8 cellular contexts compared by ENCODE assay signal in the genomic region with DNA sequence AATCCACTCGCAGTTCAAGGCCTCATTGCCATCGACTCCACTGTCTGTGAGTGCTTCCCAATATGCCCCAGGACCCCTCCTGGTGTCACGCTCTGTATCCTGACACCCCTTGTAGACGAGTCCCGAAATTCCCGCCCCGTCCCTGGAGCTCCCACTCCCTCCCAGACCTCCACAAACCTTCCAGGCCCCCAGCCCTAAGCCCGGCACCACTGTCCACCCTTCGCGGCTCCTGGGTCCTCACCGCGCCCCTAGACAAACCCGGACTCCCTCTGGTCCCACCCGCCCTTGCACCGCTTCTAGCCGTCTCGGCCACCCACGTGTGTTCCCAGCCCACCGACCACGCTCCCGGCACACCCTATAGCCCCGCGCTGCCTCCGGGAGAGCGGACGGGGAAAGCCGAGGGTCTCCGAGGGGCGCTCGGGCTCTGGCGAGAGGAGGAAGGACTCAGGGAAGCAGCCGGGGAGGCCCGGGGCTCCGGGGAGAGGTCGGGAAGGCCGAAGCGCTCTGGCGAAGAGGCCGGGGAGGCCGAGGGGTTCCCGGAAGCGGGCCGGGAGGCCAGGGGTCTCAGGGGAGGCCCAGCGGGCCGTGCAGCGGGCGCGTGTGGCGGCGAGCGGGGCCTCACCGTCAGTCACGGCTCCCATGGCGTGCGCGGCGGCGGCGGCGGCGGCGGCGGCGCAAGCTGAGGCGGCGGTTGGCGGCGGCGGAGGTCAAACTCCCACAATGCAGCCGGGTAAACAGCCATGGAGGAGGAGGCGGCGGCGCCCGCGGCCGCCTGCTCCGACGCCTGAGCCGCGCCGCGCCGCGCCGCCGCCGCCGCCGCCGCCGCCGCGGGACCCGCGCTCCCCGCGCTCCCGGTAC. TPM values are rescaled to one million over a fixed set of nuclear protein-coding genes. Genes with fewer than 3 reads are reported as not detected.
DNase-seq lines count a peak whose midpoint lies in the region; ATAC-seq, FAIRE-seq and TF ChIP-seq lines count a peak whose summit lies in the region.

A gene with protein sequence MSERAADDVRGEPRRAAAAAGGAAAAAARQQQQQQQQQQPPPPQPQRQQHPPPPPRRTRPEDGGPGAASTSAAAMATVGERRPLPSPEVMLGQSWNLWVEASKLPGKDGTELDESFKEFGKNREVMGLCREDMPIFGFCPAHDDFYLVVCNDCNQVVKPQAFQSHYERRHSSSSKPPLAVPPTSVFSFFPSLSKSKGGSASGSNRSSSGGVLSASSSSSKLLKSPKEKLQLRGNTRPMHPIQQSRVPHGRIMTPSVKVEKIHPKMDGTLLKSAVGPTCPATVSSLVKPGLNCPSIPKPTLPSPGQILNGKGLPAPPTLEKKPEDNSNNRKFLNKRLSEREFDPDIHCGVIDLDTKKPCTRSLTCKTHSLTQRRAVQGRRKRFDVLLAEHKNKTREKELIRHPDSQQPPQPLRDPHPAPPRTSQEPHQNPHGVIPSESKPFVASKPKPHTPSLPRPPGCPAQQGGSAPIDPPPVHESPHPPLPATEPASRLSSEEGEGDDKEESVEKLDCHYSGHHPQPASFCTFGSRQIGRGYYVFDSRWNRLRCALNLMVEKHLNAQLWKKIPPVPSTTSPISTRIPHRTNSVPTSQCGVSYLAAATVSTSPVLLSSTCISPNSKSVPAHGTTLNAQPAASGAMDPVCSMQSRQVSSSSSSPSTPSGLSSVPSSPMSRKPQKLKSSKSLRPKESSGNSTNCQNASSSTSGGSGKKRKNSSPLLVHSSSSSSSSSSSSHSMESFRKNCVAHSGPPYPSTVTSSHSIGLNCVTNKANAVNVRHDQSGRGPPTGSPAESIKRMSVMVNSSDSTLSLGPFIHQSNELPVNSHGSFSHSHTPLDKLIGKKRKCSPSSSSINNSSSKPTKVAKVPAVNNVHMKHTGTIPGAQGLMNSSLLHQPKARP (plus strand): TSS at position 718 of the 858 bp plus-strand sequence. CDS start 48,732 bp downstream, outside the sequence.
Gene THOC7 (minus strand): TSS at position 656 of the 858 bp plus-strand sequence. CDS start 15 bp downstream, at position 641.

- peak within 1 kb of the TSS; percentile 98 to 99 for H3K4me3 ChIP-seq in tibial artery

- peak; percentile 44 for FAIRE-seq in GM19239 (lab: Jason Lieb, UNC)

- intact Hi-C loops in tibial artery (cut with DNase I; ENCODE audit: low total_unique reads), result loop anchor here (5.0 kb wide), 1 partner anchor 49 kb away; the partner anchor contains the start of gene SCAANT1

- peak within 1 kb of the TSS; percentile 90 for H3K27ac Mint-ChIP-seq in activated naive CD4-positive, alpha-beta T cell treated with anti-CD3 and anti-CD28 coated beads, Interleukin-2, amount 50 U/mL, for 24 hours
- H3K27ac Mint-ChIP-seq in osteocyte (ENCODE audit: unreplicated experiment), result peak within 1 kb of the TSS; percentile 85

- H3K4me1 Mint-ChIP-seq in activated naive CD4-positive, alpha-beta T cell treated with anti-CD3 and anti-CD28 coated beads, Interleukin-2, amount 50 U/mL, for 24 hours, result peaks cover 62% of the 10 kb centered on the region
- peaks cover 22% of the 10 kb centered on the region for H3K4me1 Mint-ChIP-seq in osteocyte (ENCODE audit: unreplicated experiment)

- peak within 1 kb of the TSS; percentile 90 for H3K4me3 Mint-ChIP-seq in activated naive CD4-positive, alpha-beta T cell treated with anti-CD3 and anti-CD28 coated beads, Interleukin-2, amount 50 U/mL, for 24 hours
- H3K4me3 Mint-ChIP-seq in osteocyte (ENCODE audit: unreplicated experiment), result peak within 1 kb of the TSS; percentile 90

- in situ Hi-C loops in SK-MEL-5 (cut with HindIII; ENCODE audit: low pct_unique_long_range_greater_than_20kb, low sequenced_read_pairs), result no loop called here

- no peaks in the 10 kb centered on the region for H3K36me3 ChIP-seq in tibial artery

- H3K4me1 ChIP-seq in tibial artery, result peaks cover 0 to 19% (median 12%) of the 10 kb centered on the region in 4 donors

- no peak for TF ChIP-seq CTCF in osteocyte (IDR thresholded peaks at IDR 0.05)
- TF ChIP-seq CTCF in tibial artery (IDR thresholded peaks at IDR 0.05), result no peak

- ATAC-seq in HG03439 (IDR thresholded peaks at IDR 0.05; ENCODE audit: unreplicated experiment), result peak; percentile 75

- no peaks in the 10 kb centered on the region for H3K9me3 ChIP-seq in tibial artery

- H3K9me3 Mint-ChIP-seq in activated naive CD4-positive, alpha-beta T cell treated with anti-CD3 and anti-CD28 coated beads, Interleukin-2, amount 50 U/mL, for 24 hours, result no peaks in the 10 kb centered on the region
- no peaks in the 10 kb centered on the region for H3K9me3 Mint-ChIP-seq in osteocyte (ENCODE audit: unreplicated experiment)

- no peaks in the 10 kb centered on the region for H3K27me3 Mint-ChIP-seq in activated naive CD4-positive, alpha-beta T cell treated with anti-CD3 and anti-CD28 coated beads, Interleukin-2, amount 50 U/mL, for 24 hours
- H3K27me3 Mint-ChIP-seq in osteocyte (ENCODE audit: unreplicated experiment), result no peaks in the 10 kb centered on the region

- DNase-seq in CD1c-positive myeloid dendritic cell (ENCODE audit: extremely low spot score) (peak; percentile 74), GM19239 (ENCODE audit: insufficient read length, low spot score) (peak; percentile 67), SK-MEL-5 (ENCODE audit: low read depth, low spot score) (peak; percentile 68), glomerular visceral epithelial cell (ENCODE audit: extremely low spot score) (peak; percentile 62), osteocyte (ENCODE audit: extremely low spot score, unreplicated experiment) (peak; percentile 87), tibial artery (peak; percentile 51 to 83)

- no peaks in the 10 kb centered on the region for H3K27me3 ChIP-seq in tibial artery

- H3K27ac ChIP-seq in tibial artery, result peak within 1 kb of the TSS; percentile 94 to 95

- H3K36me3 Mint-ChIP-seq in activated naive CD4-positive, alpha-beta T cell treated with anti-CD3 and anti-CD28 coated beads, Interleukin-2, amount 50 U/mL, for 24 hours, result peaks cover 5% of the 10 kb centered on the region
- peaks cover 2% of the 10 kb centered on the region for H3K36me3 Mint-ChIP-seq in osteocyte (ENCODE audit: unreplicated experiment)

RNA-seq across cellular contexts. Expression of the first gene that starts in this region (rescaled TPM):
- 5.8 and 6.4 TPM in 2 replicates for total RNA-seq in SK-MEL-5 (2014; rRNA removed; shearing (Covaris generic))
- 7.7 and 9.2 TPM in 2 replicates for polyA plus RNA-seq in SK-MEL-5 (2015; cell fraction: cytosol; rRNA removed)
- polyA plus RNA-seq in SK-MEL-5 (2015; cell fraction: nucleus; rRNA removed), result 22.3 and 29.6 TPM in 2 replicates
- 18.9 and 22.7 TPM in 2 replicates for total RNA-seq in osteocyte

RNA-seq across cellular contexts. Expression of gene THOC7, which starts in this region (rescaled TPM):
- total RNA-seq in SK-MEL-5 (2014; rRNA removed; shearing (Covaris generic)), result 105 and 109 TPM in 2 replicates
- polyA plus RNA-seq in SK-MEL-5 (2015; cell fraction: cytosol; rRNA removed), result 74.2 and 74.5 TPM in 2 replicates
- polyA plus RNA-seq in SK-MEL-5 (2015; cell fraction: nucleus; rRNA removed), result 22.0 and 24.3 TPM in 2 replicates
- total RNA-seq in osteocyte, result 55.0 and 59.4 TPM in 2 replicates

Comparison
In these comparisons a context has a peak if more than half of its experiments do, and no peak if none do; other contexts are left out.
1. Peak in every context shown above with its lines: DNase-seq, ATAC-seq, H3K4me3 ChIP-seq and H3K27ac ChIP-seq.